32 cellular contexts compared by ENCODE assay signal in genomic region chr13:101085551-101085950, GRCh38.
"Had no signal": no experiment of that assay in that cellular context is flagged by ENCODE, and none has a peak within 500 bp of the region (broad histone marks: within the 10 kb centered on the region; RNA-seq: fewer than 3 reads in every experiment).

No MANE protein-coding gene starts in this region.

- FAIRE-seq: astrocyte had no signal

- DNase-seq: activated B cell treated with CpG ODN at 0.5 μM for 24 hours; activated CD4-positive, alpha-beta memory T cell treated with anti-CD3 and anti-CD28 coated beads for 36 hours; activated CD4-positive, alpha-beta T cell treated with anti-CD3 and anti-CD28 coated beads for 4 hours; activated CD4-positive, alpha-beta T cell treated with anti-CD3 and anti-CD28 coated beads, Interleukin-2, amount 10 ng/mL, durations not matched to agents 24 days and 14 days; activated CD4-positive, alpha-beta T cell treated with anti-CD3 and anti-CD28 coated beads, Interleukin-2, amount 50 U/mL, for 1 hour; activated CD4-positive, alpha-beta T cell treated with anti-CD3 and anti-CD28 coated beads, Interleukin-2, amount 50 U/mL, for 4 hours; activated CD4-positive, CD25-positive, alpha-beta regulatory T cell treated with anti-CD3 and anti-CD28 coated beads, Interleukin-2, amount 50 U/mL, for 72 hours; activated CD8-positive, alpha-beta memory T cell treated with anti-CD3 and anti-CD28 coated beads, Interleukin-2, amount 50 U/mL, for 4 hours; activated CD8-positive, alpha-beta T cell treated with anti-CD3 and anti-CD28 coated beads for 36 hours; activated effector memory CD4-positive, alpha-beta T cell treated with anti-CD3 and anti-CD28 coated beads, Interleukin-2, amount 50 U/mL, for 16 hours; activated gamma-delta T cell treated with Interleukin-2 at 50 U/mL for 16 hours; activated naive CD4-positive, alpha-beta T cell; activated naive CD4-positive, alpha-beta T cell treated with anti-CD3 and anti-CD28 coated beads for 36 hours; activated naive CD4-positive, alpha-beta T cell treated with anti-CD3 and anti-CD28 coated beads, Interleukin-2, amount 50 U/mL, for 16 hours; activated naive CD8-positive, alpha-beta T cell treated with anti-CD3 and anti-CD28 coated beads for 36 hours; activated T-cell treated with anti-CD3 and anti-CD28 coated beads for 4 hours; activated T-cell treated with anti-CD3 and anti-CD28 coated beads, Interleukin-2, amount 50 U/mL, for 1 hour; activated T-cell treated with anti-CD3 and anti-CD28 coated beads, Interleukin-2, amount 50 U/mL, for 4 hours; activated T-cell treated with anti-CD3 and anti-CD28 coated beads, Interleukin-2, amount 50 U/mL, for 72 hours; adrenal gland; amniotic stem cell; aorta; body of pancreas; brain microvascular endothelial cell; central memory CD4-positive, alpha-beta T cell; T-helper 2 cell; T-helper 9 cell had no signal

- H3K9me3 ChIP-seq: adrenal gland, body of pancreas, breast epithelium had no signal

- ATAC-seq: activated CD8-positive, alpha-beta T cell treated with anti-CD3 and anti-CD28 coated beads for 36 hours; activated naive CD4-positive, alpha-beta T cell treated with anti-CD3 and anti-CD28 coated beads, Interleukin-2, amount 50 U/mL, for 72 hours; activated T-cell treated with anti-CD3 and anti-CD28 coated beads, Interleukin-2, amount 50 U/mL, for 4 hours; activated T-cell treated with anti-CD3 and anti-CD28 coated beads, Interleukin-2, amount 50 U/mL, for 72 hours; activated T-helper 17 cell treated with anti-CD3 and anti-CD28 coated beads, Interleukin-2, amount 50 U/mL, for 72 hours; body of pancreas had no signal

- H3K27me3 ChIP-seq: adrenal gland, body of pancreas, brain microvascular endothelial cell, breast epithelium had no signal

- H3K4me1 ChIP-seq: adrenal gland, body of pancreas, breast epithelium had no signal

- H3K4me3 ChIP-seq: adrenal gland, body of pancreas, breast epithelium had no signal

- H3K36me3 ChIP-seq: adrenal gland, brain microvascular endothelial cell, breast epithelium had no signal

- H3K27ac ChIP-seq: adrenal gland, body of pancreas, brain microvascular endothelial cell, breast epithelium, VCaP had no signal
